In the genomic region with DNA sequence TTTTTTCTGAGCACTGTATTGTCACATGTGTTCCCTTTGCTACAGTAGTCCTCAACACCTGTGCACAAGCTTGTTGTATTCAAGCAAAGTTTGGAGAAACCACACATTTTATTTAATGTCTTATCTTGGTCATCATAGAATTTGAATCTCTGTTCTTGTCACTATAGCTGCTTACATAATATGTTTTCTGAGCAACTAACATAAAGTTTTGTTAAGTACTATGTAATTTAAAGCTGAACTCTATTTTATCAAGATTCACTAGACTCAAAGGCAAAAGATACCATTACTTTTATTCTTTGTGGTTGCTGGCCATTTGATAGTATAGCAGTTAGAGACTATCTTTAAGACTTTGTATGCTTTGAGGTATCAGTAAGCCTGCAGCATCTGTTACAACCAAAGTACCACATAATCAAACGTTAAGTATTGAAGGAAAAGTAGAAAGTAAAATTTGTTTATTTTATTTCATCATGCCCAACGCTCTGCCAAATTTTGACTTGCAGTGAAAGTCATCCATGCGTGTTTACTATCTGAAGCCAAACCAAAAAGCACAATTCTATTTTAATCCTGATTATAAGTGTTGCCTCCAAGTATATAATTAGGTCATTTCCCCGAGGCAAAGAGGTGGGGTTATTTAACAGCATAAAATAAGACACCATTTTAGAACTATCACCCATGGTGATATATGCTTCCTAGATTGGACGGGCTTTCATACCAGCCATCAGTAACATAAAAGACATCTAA, we compare ENCODE assay signal across 18 cellular contexts. TPM values are rescaled to one million over a fixed set of nuclear protein-coding genes. Genes with fewer than 3 reads are reported as not detected.
DNase-seq lines count a peak whose midpoint lies in the region; ATAC-seq and TF ChIP-seq lines count a peak whose summit lies in the region.
"Had no signal": no experiment of that assay in that cellular context is flagged by ENCODE, and none has a peak within 500 bp of the region (broad histone marks: within the 10 kb centered on the region; RNA-seq: fewer than 3 reads in every experiment).

No MANE protein-coding gene starts in this region.

- H3K27ac Mint-ChIP-seq in activated naive CD8-positive, alpha-beta T cell treated with anti-CD3 and anti-CD28 coated beads, Interleukin-2, amount 50 U/mL, for 24 hours = no peak overlapping the region
- H3K27ac Mint-ChIP-seq: activated naive CD4-positive, alpha-beta T cell treated with anti-CD3 and anti-CD28 coated beads, Interleukin-2, amount 10 ng/mL, durations not matched to agents 7 days and 5 days; activated T-helper 1 cell treated with anti-CD3 and anti-CD28 coated beads, Interleukin-12 subunit alpha, Interleukin-12 subunit beta, Interleukin-2, Interleukin-4 antibody, amounts not matched to agents 30 ng/mL and 10 ng/mL and 1 ng/mL, durations not matched to agents 14 hours and 24 hours and 36 hours; CD14-positive monocyte; stimulated activated effector memory CD8-positive, alpha-beta T cell treated with anti-CD3 and anti-CD28 coated beads, Interleukin-12 subunit alpha, Interleukin-12 subunit beta, amount 100 ng/mL, for 72 hours had no signal

- H3K4me2 ChIP-seq in osteoblast (ENCODE audit: insufficient read depth, low read length) = no peak overlapping the region

- no peaks in the 10 kb centered on the region for H3K27me3 Mint-ChIP-seq in activated naive CD8-positive, alpha-beta T cell treated with anti-CD3 and anti-CD28 coated beads, Interleukin-2, amount 50 U/mL, for 24 hours

- TF ChIP-seq CTCF in osteoblast (IDR thresholded peaks at IDR 0.05; ENCODE audit: extremely low read depth, low read depth, low read length) = no peak

- H3K9ac ChIP-seq in adipocyte (ENCODE audit: low read length) = peak overlapping the region; percentile 27

- H3K79me2 ChIP-seq in osteoblast (ENCODE audit: insufficient read depth, low read length) = no peaks in the 10 kb centered on the region

- no peak overlapping the region for H3K4me3 Mint-ChIP-seq in activated naive CD8-positive, alpha-beta T cell treated with anti-CD3 and anti-CD28 coated beads, Interleukin-2, amount 50 U/mL, for 24 hours
- H3K4me3 Mint-ChIP-seq: activated naive CD4-positive, alpha-beta T cell treated with anti-CD3 and anti-CD28 coated beads, Interleukin-2, amount 10 ng/mL, durations not matched to agents 7 days and 5 days; activated T-helper 1 cell treated with anti-CD3 and anti-CD28 coated beads, Interleukin-12 subunit alpha, Interleukin-12 subunit beta, Interleukin-2, Interleukin-4 antibody, amounts not matched to agents 30 ng/mL and 10 ng/mL and 1 ng/mL, durations not matched to agents 14 hours and 24 hours and 36 hours; stimulated activated effector memory CD8-positive, alpha-beta T cell treated with anti-CD3 and anti-CD28 coated beads, Interleukin-12 subunit alpha, Interleukin-12 subunit beta, amount 100 ng/mL, for 72 hours had no signal

- peaks cover 12% of the 10 kb centered on the region for H3K4me1 Mint-ChIP-seq in activated naive CD8-positive, alpha-beta T cell treated with anti-CD3 and anti-CD28 coated beads, Interleukin-2, amount 50 U/mL, for 24 hours

- no peak for ATAC-seq in activated naive CD8-positive, alpha-beta T cell treated with anti-CD3 and anti-CD28 coated beads, Interleukin-2, amount 50 U/mL, for 24 hours

- no peaks in the 10 kb centered on the region for H4K20me1 ChIP-seq in osteoblast (ENCODE audit: insufficient read depth, low read length)

- no peaks in the 10 kb centered on the region for H3K9me3 ChIP-seq in adipocyte (ENCODE audit: control insufficient read depth, low read length)
- no peaks in the 10 kb centered on the region for H3K9me3 ChIP-seq in osteoblast (ENCODE audit: low read depth, low read length)
- H3K9me3 ChIP-seq: esophagus squamous epithelium, spleen had no signal

- H3K9me3 Mint-ChIP-seq in activated naive CD8-positive, alpha-beta T cell treated with anti-CD3 and anti-CD28 coated beads, Interleukin-2, amount 50 U/mL, for 24 hours = no peaks in the 10 kb centered on the region
- H3K9me3 Mint-ChIP-seq: activated naive CD4-positive, alpha-beta T cell treated with anti-CD3 and anti-CD28 coated beads, Interleukin-2, amount 10 ng/mL, durations not matched to agents 7 days and 5 days; activated T-helper 1 cell treated with anti-CD3 and anti-CD28 coated beads, Interleukin-12 subunit alpha, Interleukin-12 subunit beta, Interleukin-2, Interleukin-4 antibody, amounts not matched to agents 30 ng/mL and 10 ng/mL and 1 ng/mL, durations not matched to agents 14 hours and 24 hours and 36 hours; CD14-positive monocyte; HFFc6; stimulated activated effector memory CD8-positive, alpha-beta T cell treated with anti-CD3 and anti-CD28 coated beads, Interleukin-12 subunit alpha, Interleukin-12 subunit beta, amount 100 ng/mL, for 72 hours had no signal

- H3K36me3 ChIP-seq in adipocyte (ENCODE audit: control insufficient read depth, insufficient read depth, low read length, severe bottlenecking) (peaks cover 73% of the 10 kb centered on the region), osteoblast (ENCODE audit: insufficient read depth, low read length) (peaks cover 88% of the 10 kb centered on the region)

- no peaks in the 10 kb centered on the region for H3K27me3 ChIP-seq in adipocyte (replicated peaks; ENCODE audit: control insufficient read depth, insufficient read depth, low read length)
- H3K27me3 ChIP-seq in osteoblast (ENCODE audit: insufficient read depth, low read length) = no peaks in the 10 kb centered on the region
- H3K27me3 ChIP-seq: esophagus squamous epithelium, spleen had no signal

- H3K4me3 ChIP-seq in adipocyte (ENCODE audit: low read length) (no peak overlapping the region), osteoblast (ENCODE audit: insufficient read depth, low read length) (no peak overlapping the region)
- H3K4me3 ChIP-seq: coronary artery, esophagus squamous epithelium, spleen had no signal

- DNase-seq in DMS79 (lab: John Stamatoyannopoulos, UW) (peak; percentile 56), NCI-H1092 (lab: John Stamatoyannopoulos, UW) (peak; percentile 25), adipocyte (ENCODE audit: low read depth) (peak; percentile 34), osteoblast (ENCODE audit: insufficient read length, low spot score, missing footprints) (no peak), NCI-H2227 (lab: John Stamatoyannopoulos, UW; ENCODE audit: unreplicated experiment) (no peak), putamen (ENCODE audit: low spot score) (no peak)
- DNase-seq in activated naive CD8-positive, alpha-beta T cell treated with anti-CD3 and anti-CD28 coated beads, Interleukin-2, amount 50 U/mL, for 24 hours = no peak

- H3K36me3 Mint-ChIP-seq in activated naive CD8-positive, alpha-beta T cell treated with anti-CD3 and anti-CD28 coated beads, Interleukin-2, amount 50 U/mL, for 24 hours (ENCODE audit: low read depth) = no peaks in the 10 kb centered on the region
- H3K36me3 Mint-ChIP-seq: activated naive CD4-positive, alpha-beta T cell treated with anti-CD3 and anti-CD28 coated beads, Interleukin-2, amount 10 ng/mL, durations not matched to agents 7 days and 5 days; CD14-positive monocyte; stimulated activated effector memory CD8-positive, alpha-beta T cell treated with anti-CD3 and anti-CD28 coated beads, Interleukin-12 subunit alpha, Interleukin-12 subunit beta, amount 100 ng/mL, for 72 hours had no signal

- H3K4me1 ChIP-seq in adipocyte (ENCODE audit: control insufficient read depth, insufficient read depth, low read length) = peaks cover 31% of the 10 kb centered on the region
- peaks cover 7% of the 10 kb centered on the region for H3K4me1 ChIP-seq in osteoblast (ENCODE audit: insufficient read depth, low read length)

- H2AFZ ChIP-seq in osteoblast (ENCODE audit: low read length) = no peak overlapping the region

- peak overlapping the region; percentile 30 for H3K27ac ChIP-seq in osteoblast (ENCODE audit: low read depth, low read length)

RNA-seq across cellular contexts. Expression of gene ABHD10, which starts 10.3 kb away (rescaled TPM):
- 22.8 and 23.6 TPM in 2 replicates for total RNA-seq in osteoblast

RNA-seq across cellular contexts. Expression of gene TAGLN3, which starts 30.2 kb away (rescaled TPM):
- total RNA-seq in osteoblast = not detected in 2 replicates
- total RNA-seq: esophagus squamous epithelium, MCF 10A, OCI-LY7, pulmonary artery endothelial cell, spleen had no signal

Comparison
In these comparisons a context has a peak if more than half of its experiments do, and no peak if none do; other contexts are left out.
1. DNase-seq: peak in DMS79 (single experiment), NCI-H1092 (single experiment) and adipocyte (single experiment); none in osteoblast (single experiment), activated naive CD8-positive, alpha-beta T cell treated with anti-CD3 and anti-CD28 coated beads, Interleukin-2, amount 50 U/mL, for 24 hours (single experiment), NCI-H2227 (single experiment) and putamen (single experiment).